25 cellular contexts compared by ENCODE assay signal in the genomic region with DNA sequence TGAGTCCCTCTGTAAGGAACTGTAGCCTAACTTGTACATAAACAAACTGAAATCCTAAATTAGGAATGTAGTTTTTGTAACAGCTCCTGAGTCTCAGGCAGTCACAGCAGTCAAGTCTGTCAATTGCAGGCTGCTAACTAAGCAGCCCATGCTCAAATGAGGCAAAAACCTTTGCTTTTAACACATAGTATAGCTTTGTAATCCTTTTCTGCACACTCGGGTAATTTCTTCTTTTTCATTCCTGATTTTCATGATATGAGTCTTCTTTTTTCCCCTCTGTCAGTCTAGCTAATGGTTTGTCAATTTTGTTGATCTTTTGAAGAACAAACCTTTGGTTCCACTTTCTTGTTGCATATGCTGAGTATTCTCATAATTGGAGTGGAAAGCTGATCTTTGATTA. TPM values are rescaled to one million over a fixed set of nuclear protein-coding genes. Genes with fewer than 3 reads are reported as not detected.
DNase-seq lines count a peak whose midpoint lies in the region; ATAC-seq, FAIRE-seq and TF ChIP-seq lines count a peak whose summit lies in the region.
"Had no signal": no experiment of that assay in that cellular context is flagged by ENCODE, and none has a peak within 500 bp of the region (broad histone marks: within the 10 kb centered on the region; RNA-seq: fewer than 3 reads in every experiment).

No MANE protein-coding gene starts in this region.

- TF ChIP-seq EP300 in A549 (IDR thresholded peaks at IDR 0.05): no peak

- no peak overlapping the region for H3K27ac Mint-ChIP-seq in activated CD4-positive, alpha-beta T cell treated with anti-CD3 and anti-CD28 coated beads for 36 hours
- peak overlapping the region; percentile 53 for H3K27ac Mint-ChIP-seq in memory B cell

- H3K4me1 Mint-ChIP-seq in activated CD4-positive, alpha-beta T cell treated with anti-CD3 and anti-CD28 coated beads for 36 hours: peaks cover 42% of the 10 kb centered on the region
- peaks cover 22% of the 10 kb centered on the region for H3K4me1 Mint-ChIP-seq in memory B cell

- TF ChIP-seq RAD21 in A549 (conservative IDR thresholded peaks at IDR 0.05 in 1 of 2, IDR thresholded peaks at IDR 0.05 in 1 of 2): no peak

- peaks cover 31% of the 10 kb centered on the region for H3K36me3 ChIP-seq in OCI-LY3 (replicated peaks; ENCODE audit: low read depth, low read length)

- H3K9me3 ChIP-seq in A549 (no peaks in the 10 kb centered on the region), OCI-LY3 (ENCODE audit: insufficient read depth, low read length) (no peaks in the 10 kb centered on the region)
- H3K9me3 ChIP-seq: HAP-1 had no signal

- 92% methylated on average over 1 of the region's 1 CpG for WGBS in A549 (ENCODE audit: missing lambda C conversion rate)

- ATAC-seq in activated CD4-positive, alpha-beta T cell treated with anti-CD3 and anti-CD28 coated beads for 36 hours: peak; percentile 9
- ATAC-seq in A549 (no peak), memory B cell (ENCODE audit: low read depth) (no peak), HG02678 (IDR thresholded peaks at IDR 0.05; ENCODE audit: unreplicated experiment) (no peak)
- ATAC-seq: PC-3 had no signal

- H3K27ac ChIP-seq in A549 (no peak overlapping the region), OCI-LY3 (ENCODE audit: low read length) (no peak overlapping the region)
- H3K27ac ChIP-seq: 22Rv1 had no signal

- no peak overlapping the region for H3K4me3 ChIP-seq in A549
- H3K4me3 ChIP-seq in OCI-LY3 (ENCODE audit: low read length): no peak overlapping the region
- H3K4me3 ChIP-seq: HAP-1 had no signal

- POLR2A ChIA-PET in activated CD4-positive, alpha-beta T cell treated with anti-CD3 and anti-CD28 coated beads for 36 hours (lab: Charles Lee): interaction anchor here (1.2 kb wide), 1 partner anchor 9 kb away, joined by 5 read pairs; no protein-coding TSS in a partner anchor
- POLR2A ChIA-PET in A549 (lab: Yijun Ruan, JAX): no interaction called here

- no peak overlapping the region for H3K4me3 Mint-ChIP-seq in activated CD4-positive, alpha-beta T cell treated with anti-CD3 and anti-CD28 coated beads for 36 hours
- no peak overlapping the region for H3K4me3 Mint-ChIP-seq in memory B cell
- H3K4me3 Mint-ChIP-seq: CD14-positive monocyte had no signal

- intact Hi-C loops in activated CD4-positive, alpha-beta T cell treated with anti-CD3 and anti-CD28 coated beads for 36 hours (cut with DNase I, micrococcal nuclease): no loop called here

- FAIRE-seq in A549 (lab: Jason Lieb, UNC): no peak
- FAIRE-seq: G401.6 had no signal

- TF ChIP-seq CTCF in A549 (IDR thresholded peaks at IDR 0.05) (no peak), OCI-LY3 (IDR thresholded peaks at IDR 0.05; ENCODE audit: low read depth, low read length) (no peak)

- peaks cover 69% of the 10 kb centered on the region for H4K20me1 ChIP-seq in OCI-LY3 (ENCODE audit: insufficient read depth, low read length)

- H3K4me2 ChIP-seq in A549 (no peak overlapping the region), OCI-LY3 (ENCODE audit: low read length) (0 out of 2 replicates have a peak overlapping the region, but pooled peaks have one; percentile 1)

- H3K9me3 Mint-ChIP-seq in activated CD4-positive, alpha-beta T cell treated with anti-CD3 and anti-CD28 coated beads for 36 hours (ENCODE audit: low read depth): no peaks in the 10 kb centered on the region
- no peaks in the 10 kb centered on the region for H3K9me3 Mint-ChIP-seq in memory B cell
- H3K9me3 Mint-ChIP-seq: CD14-positive monocyte had no signal

- H3K36me3 Mint-ChIP-seq in activated CD4-positive, alpha-beta T cell treated with anti-CD3 and anti-CD28 coated beads for 36 hours (ENCODE audit: low read depth): peaks cover 19% of the 10 kb centered on the region
- H3K36me3 Mint-ChIP-seq in memory B cell: peaks cover 19% of the 10 kb centered on the region

- DNase-seq in activated CD4-positive, alpha-beta T cell treated with anti-CD3 and anti-CD28 coated beads for 36 hours: no peak
- DNase-seq in activated CD4-positive, alpha-beta T cell treated with anti-CD3 and anti-CD28 coated beads, Interleukin-2, amount 50 U/mL, for 4 hours: no peak
- DNase-seq in A549 (ENCODE audit: low read depth in 1 of 2, low spot score in 1 of 2) (no peak), memory B cell (ENCODE audit: low spot score in 2 of 2) (no peak), HPDE6-E6E7 (ENCODE audit: extremely low spot score) (no peak)
- DNase-seq in NK-92 treated with Interleukin-12 subunit alpha and Interleukin-12 subunit beta, amount 100 ng/mL, for 24 hours (lab: John Stamatoyannopoulos, UW): no peak
- DNase-seq: COR-L47, DMS 273 treated with DMSO at 0.1 percent for 48 hours, DND-41, KBM-7, NCI-H1105 treated with DMSO at 0.1 percent for 48 hours, NCI-H187, NCI-H2107, NCI-H2227 treated with DMSO at 0.1 percent for 48 hours, NCI-H510A treated with DMSO at 0.1 percent for 48 hours, NCI-H82, PC-3, RPMI8226, SHP77 treated with DMSO at 0.1 percent for 48 hours had no signal

- CTCF ChIA-PET in activated CD4-positive, alpha-beta T cell treated with anti-CD3 and anti-CD28 coated beads for 36 hours (lab: Charles Lee): no interaction called here
- CTCF ChIA-PET in A549 (lab: Yijun Ruan, JAX): no interaction called here

- H3K27me3 Mint-ChIP-seq in activated CD4-positive, alpha-beta T cell treated with anti-CD3 and anti-CD28 coated beads for 36 hours: no peaks in the 10 kb centered on the region
- no peaks in the 10 kb centered on the region for H3K27me3 Mint-ChIP-seq in memory B cell

- no peak overlapping the region for H3K9ac ChIP-seq in OCI-LY3 (ENCODE audit: low read length)

- H2AFZ ChIP-seq in OCI-LY3 (ENCODE audit: low read depth, low read length): no peak overlapping the region

- no peaks in the 10 kb centered on the region for H3K27me3 ChIP-seq in OCI-LY3 (ENCODE audit: low read depth, low read length)

- peaks cover 15% of the 10 kb centered on the region for H3K4me1 ChIP-seq in A549
- H3K4me1 ChIP-seq in OCI-LY3 (ENCODE audit: low read length): peaks cover 11% of the 10 kb centered on the region

- peaks cover 82% of the 10 kb centered on the region for H3K79me2 ChIP-seq in OCI-LY3 (ENCODE audit: low read length)

- no peak for TF ChIP-seq POLR2A in A549 (IDR thresholded peaks at IDR 0.05; ENCODE audit: low read length)

TF ChIP-seq in A549, 52 proteins besides CTCF, POLR2A, EP300 and RAD21:
- peak; percentile 60 for TF ChIP-seq MAFK (IDR thresholded peaks at IDR 0.05; ENCODE audit: partially characterized antibody)
- TF ChIP-seq RFX5 (IDR thresholded peaks at IDR 0.05): no peak
- TF ChIP-seq, protein P1, sequence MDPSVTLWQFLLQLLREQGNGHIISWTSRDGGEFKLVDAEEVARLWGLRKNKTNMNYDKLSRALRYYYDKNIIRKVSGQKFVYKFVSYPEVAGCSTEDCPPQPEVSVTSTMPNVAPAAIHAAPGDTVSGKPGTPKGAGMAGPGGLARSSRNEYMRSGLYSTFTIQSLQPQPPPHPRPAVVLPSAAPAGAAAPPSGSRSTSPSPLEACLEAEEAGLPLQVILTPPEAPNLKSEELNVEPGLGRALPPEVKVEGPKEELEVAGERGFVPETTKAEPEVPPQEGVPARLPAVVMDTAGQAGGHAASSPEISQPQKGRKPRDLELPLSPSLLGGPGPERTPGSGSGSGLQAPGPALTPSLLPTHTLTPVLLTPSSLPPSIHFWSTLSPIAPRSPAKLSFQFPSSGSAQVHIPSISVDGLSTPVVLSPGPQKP (IDR thresholded peaks at IDR 0.05; ENCODE audit: low read depth, low read length): no peak

RNA-seq across cellular contexts. Expression of a gene that starts 16.2 kb away (rescaled TPM):
- 10 to 100 TPM; 30.7 to 32.1 TPM for total RNA-seq in activated CD4-positive, alpha-beta T cell treated with anti-CD3 and anti-CD28 coated beads for 36 hours
- polyA plus RNA-seq in A549 (2011; rRNA removed) (40.4 and 55.0 TPM in 2 replicates), A549 (2017; fragmentation: RNase III; extraction: RNeasy Plus Mini Kit Qiagen cat#74134 plus additional on column Dnase treatment) (23.3 to 26.9 TPM (median 24.2 TPM) in 3 replicates)
- polyA plus RNA-seq in A549 (2012; cell fraction: cytosol; rRNA removed): 5.3 and 6.0 TPM in 2 replicates
- polyA plus RNA-seq in A549 (2012; cell fraction: nucleus; rRNA removed): 5.1 and 6.2 TPM in 2 replicates
- polyA minus RNA-seq in A549 (2011; rRNA and poly(A)+ RNA removed): 32.8 and 41.9 TPM in 2 replicates
